ENCODE assay signal across 1 cellular context in the genomic region with DNA sequence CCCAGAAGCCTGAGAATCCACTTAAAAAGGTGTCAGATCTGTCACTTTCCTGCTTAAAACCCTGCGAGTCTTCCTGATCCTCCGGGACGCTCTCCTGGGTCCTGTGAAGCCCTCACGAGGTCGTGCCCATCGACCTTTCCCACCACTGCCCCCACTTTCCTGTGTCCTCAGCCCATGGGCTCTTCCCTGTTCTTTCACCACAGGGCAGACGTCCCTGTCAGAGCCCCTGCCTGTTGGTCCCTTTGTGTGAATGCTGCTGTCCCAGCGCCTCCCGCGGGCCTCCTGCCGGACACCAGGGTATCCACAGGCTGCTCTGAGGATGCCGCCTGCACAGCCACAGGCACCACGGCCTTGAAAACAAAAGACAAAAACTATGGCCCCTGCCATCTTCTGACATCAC.
TF ChIP-seq lines count a peak whose summit lies in the region.

No MANE protein-coding gene starts in this region.

TF ChIP-seq in IMR-90, 13 proteins besides CTCF, POLR2A, EP300 and RAD21 (continued from another document):
- TF ChIP-seq, protein P1, sequence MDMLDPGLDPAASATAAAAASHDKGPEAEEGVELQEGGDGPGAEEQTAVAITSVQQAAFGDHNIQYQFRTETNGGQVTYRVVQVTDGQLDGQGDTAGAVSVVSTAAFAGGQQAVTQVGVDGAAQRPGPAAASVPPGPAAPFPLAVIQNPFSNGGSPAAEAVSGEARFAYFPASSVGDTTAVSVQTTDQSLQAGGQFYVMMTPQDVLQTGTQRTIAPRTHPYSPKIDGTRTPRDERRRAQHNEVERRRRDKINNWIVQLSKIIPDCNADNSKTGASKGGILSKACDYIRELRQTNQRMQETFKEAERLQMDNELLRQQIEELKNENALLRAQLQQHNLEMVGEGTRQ (IDR thresholded peaks at IDR 0.05; ENCODE audit: low read depth, low read length), result no peak
- TF ChIP-seq MAFK (IDR thresholded peaks at IDR 0.05; ENCODE audit: low read depth, low read length) (no peak), CEBPB (IDR thresholded peaks at IDR 0.05; ENCODE audit: low read depth, low read length) (no peak), MAZ (IDR thresholded peaks at IDR 0.05; ENCODE audit: borderline replicate concordance, low read depth, low read length) (no peak), BHLHE40 (IDR thresholded peaks at IDR 0.05; ENCODE audit: low read depth, low read length) (no peak), NFE2L2 (IDR thresholded peaks at IDR 0.05; ENCODE audit: low read depth, low read length) (no peak), FOS (IDR thresholded peaks at IDR 0.05; ENCODE audit: low read depth, low read length) (no peak)
